ENCODE assay signal across 15 cellular contexts in the genomic region with DNA sequence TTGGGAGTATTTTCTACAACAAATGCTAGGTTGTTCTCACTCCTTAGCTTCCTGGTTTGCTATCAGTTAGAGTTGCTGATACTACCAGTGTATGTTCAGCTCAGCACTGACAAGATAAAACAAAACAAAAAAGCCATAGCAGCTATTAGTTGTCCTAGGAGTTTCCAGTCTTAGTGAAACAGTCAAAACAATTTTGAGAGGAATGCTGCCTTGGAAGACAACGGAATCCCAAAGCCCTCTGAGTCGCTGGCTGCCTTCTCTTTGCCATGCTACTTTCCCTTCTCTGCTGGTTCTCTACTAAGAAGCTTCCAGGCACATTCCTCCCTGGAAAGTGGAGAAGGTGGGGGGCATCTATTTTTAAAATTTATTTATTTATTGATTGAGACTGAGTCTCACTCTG.
"Had no signal": no experiment of that assay in that cellular context is flagged by ENCODE, and none has a peak within 500 bp of the region (broad histone marks: within the 10 kb centered on the region; RNA-seq: fewer than 3 reads in every experiment).

No MANE protein-coding gene starts in this region.

- DNase-seq: activated CD4-positive, alpha-beta T cell treated with anti-CD3 and anti-CD28 coated beads, Interleukin-2, amount 50 U/mL, for 48 hours; activated CD4-positive, CD25-positive, alpha-beta regulatory T cell treated with anti-CD3 and anti-CD28 coated beads, Interleukin-2, amount 50 U/mL, for 72 hours; activated gamma-delta T cell; activated T-cell treated with anti-CD3 and anti-CD28 coated beads, Interleukin-2, amount 50 U/mL, for 48 hours; anterior cingulate cortex; cerebellar nuclear complex; foreskin melanocyte; heart right ventricle; kidney; small intestine; stomach; T-helper 9 cell had no signal

- H3K4me3 Mint-ChIP-seq: activated naive CD8-positive, alpha-beta T cell; mesothelial cell of epicardium had no signal

- H3K36me3 ChIP-seq: heart right ventricle, stomach had no signal

- H3K9me3 ChIP-seq: heart right ventricle, stomach had no signal

- H3K9me3 Mint-ChIP-seq: mesothelial cell of epicardium had no signal

- ATAC-seq: heart right ventricle had no signal

- H3K36me3 Mint-ChIP-seq: activated naive CD8-positive, alpha-beta T cell; mesothelial cell of epicardium had no signal

- H3K9ac ChIP-seq: parathyroid adenoma had no signal

- H3K79me2 ChIP-seq: parathyroid adenoma had no signal

- H3K4me3 ChIP-seq: heart right ventricle, stomach had no signal

- H3K27ac ChIP-seq: heart right ventricle, parathyroid adenoma, stomach had no signal

- H3K27ac Mint-ChIP-seq: activated naive CD8-positive, alpha-beta T cell; mesothelial cell of epicardium had no signal

- H3K27me3 Mint-ChIP-seq: activated naive CD8-positive, alpha-beta T cell had no signal

- H2AFZ ChIP-seq: parathyroid adenoma had no signal

- H3K27me3 ChIP-seq: stomach had no signal
